ENCODE assay signal across 23 cellular contexts in the genomic region with DNA sequence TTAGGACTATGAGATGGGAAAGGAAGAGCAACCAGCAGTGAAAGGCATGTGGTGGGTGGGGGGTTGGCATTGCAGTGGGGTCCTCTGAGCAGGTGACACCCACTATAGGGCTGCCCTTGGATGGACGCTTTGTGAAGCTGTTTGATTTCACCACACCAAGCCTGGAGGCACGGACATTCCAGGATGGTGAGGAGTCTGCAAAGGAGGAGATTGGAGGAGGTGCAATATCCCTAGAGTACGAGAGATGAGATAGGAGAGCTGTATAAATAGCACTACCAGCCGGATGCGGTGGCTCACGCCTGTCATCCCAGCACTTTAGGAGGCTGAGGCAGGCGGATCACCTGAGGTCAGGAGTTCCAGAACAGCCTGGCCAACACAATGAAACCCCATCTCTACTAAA. TPM values are rescaled to one million over a fixed set of nuclear protein-coding genes. Genes with fewer than 3 reads are reported as not detected.
DNase-seq lines count a peak whose midpoint lies in the region; ATAC-seq, FAIRE-seq and TF ChIP-seq lines count a peak whose summit lies in the region.
"Had no signal": no experiment of that assay in that cellular context is flagged by ENCODE, and none has a peak within 500 bp of the region (broad histone marks: within the 10 kb centered on the region; RNA-seq: fewer than 3 reads in every experiment).

No MANE protein-coding gene starts in this region.

- BruUV-seq in PC-3 (replicated peaks; lab: Mats Ljungman, UMichigan), result no TSS peak

- H3K27me3 ChIP-seq in PC-3 (ENCODE audit: low read length), result peaks cover 13% of the 10 kb centered on the region

- no peak overlapping the region for H3K9ac ChIP-seq in PC-3 (ENCODE audit: low read length)
- H3K9ac ChIP-seq: GM23248, KMS-11 had no signal

- H2AFZ ChIP-seq in PC-3 (ENCODE audit: low read length), result no peak overlapping the region
- H2AFZ ChIP-seq: GM23248 had no signal

- ATAC-seq in PC-3 (no peak), GM21717 (IDR thresholded peaks at IDR 0.05; ENCODE audit: unreplicated experiment) (no peak)

- no peaks in the 10 kb centered on the region for H4K20me1 ChIP-seq in PC-3 (ENCODE audit: low read length)

- in situ Hi-C loops in GM13976 (cut with MboI; ENCODE audit: low sequenced_read_pairs, unreplicated experiment), result no loop called here

- H3K36me3 ChIP-seq in PC-3 (ENCODE audit: low read depth, low read length), result no peaks in the 10 kb centered on the region

- POLR2A ChIA-PET in PC-3 (lab: Charles Lee; ENCODE audit: unreplicated experiment), result no interaction called here

- H3K4me3 ChIP-seq in PC-3 (ENCODE audit: low read length), result no peak overlapping the region
- H3K4me3 ChIP-seq: GM23248 had no signal

- no peaks in the 10 kb centered on the region for H3K9me2 ChIP-seq in PC-3 (replicated peaks; ENCODE audit: low read length)

- intact Hi-C loops in PC-3 (cut with micrococcal nuclease), result no loop called here

- H3K4me2 ChIP-seq in PC-3 (ENCODE audit: low read length), result no peak overlapping the region
- H3K4me2 ChIP-seq: KMS-11 had no signal

- TF ChIP-seq CTCF in PC-3 (conservative IDR thresholded peaks at IDR 0.05; ENCODE audit: low read depth, low read length) (no peak), GM13976 (IDR thresholded peaks at IDR 0.05; ENCODE audit: borderline replicate concordance, control extremely low read depth, extremely low read depth, insufficient read depth, missing control alignments) (no peak)

- H3K27ac ChIP-seq in PC-3 (ENCODE audit: low read length), result no peak overlapping the region
- H3K27ac ChIP-seq: GM23248, KMS-11 had no signal

- CTCF ChIA-PET in PC-3 (lab: Charles Lee), result no interaction called here

- no peaks in the 10 kb centered on the region for H3K9me3 ChIP-seq in PC-3 (ENCODE audit: low read length)

- DNase-seq in ELF-1 (ENCODE audit: low read depth, low spot score) (peak; percentile 69), PC-3 (peak; percentile 11), islet precursor cell (peak; percentile 74), NCI-H510A treated with DMSO at 0.1 percent for 48 hours (lab: John Stamatoyannopoulos, UW) (no peak), frontal cortex (ENCODE audit: low spot score in 2 of 2) (no peak), GM13976 (ENCODE audit: low spot score) (no peak)
- DNase-seq: ACHN, GM23248, H9, NCI-H1048, NCI-H1417, NCI-H1694, NCI-H2029 treated with DMSO at 0.1 percent for 48 hours, NCI-H345, NCI-H524, NCI-H774, RPMI8226, SHP77, T-helper 1 cell had no signal

- no peaks in the 10 kb centered on the region for H3K4me1 ChIP-seq in PC-3 (ENCODE audit: insufficient read depth, low read length)

- no peak for FAIRE-seq in frontal cortex (lab: Jason Lieb, UNC)
- FAIRE-seq: D721Med, GM18507 had no signal

- no peaks in the 10 kb centered on the region for H3K79me2 ChIP-seq in PC-3 (ENCODE audit: low read length)

- H3F3A ChIP-seq in PC-3 (ENCODE audit: low read length, unreplicated experiment), result no peaks in the 10 kb centered on the region

RNA-seq across cellular contexts. Expression of a gene that starts 42.3 kb away (rescaled TPM):
- total RNA-seq in PC-3 (2014; rRNA removed) (not detected in 2 replicates), frontal cortex (not detected)
- total RNA-seq: GM23248 had no signal

Comparison
In these comparisons a context has a peak if more than half of its experiments do, and no peak if none do; other contexts are left out.
1. DNase-seq: peak in ELF-1 (single experiment), PC-3 (single experiment) and islet precursor cell (single experiment); none in NCI-H510A treated with DMSO at 0.1 percent for 48 hours (single experiment), frontal cortex (0 of 2) and GM13976 (single experiment).